In the genomic region with DNA sequence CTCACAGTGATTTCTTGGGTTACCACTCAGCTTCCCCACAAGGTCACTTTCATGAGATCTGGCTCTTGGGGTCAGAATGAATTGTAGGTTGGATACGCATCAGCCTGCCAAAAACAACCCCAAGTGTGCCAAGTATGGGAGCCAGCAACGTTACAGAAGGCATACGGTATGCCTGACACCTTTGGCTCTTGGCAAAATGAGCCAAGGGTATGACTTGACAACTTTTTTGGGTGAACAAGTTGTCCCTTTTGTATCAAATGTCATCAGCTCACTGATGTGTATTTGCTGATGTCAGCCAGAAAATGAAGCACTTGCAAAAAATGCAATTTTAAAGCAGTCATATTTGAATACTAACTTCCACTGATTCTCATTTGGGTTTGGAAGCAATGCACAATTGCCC, we compare ENCODE assay signal across 26 cellular contexts.
DNase-seq lines count a peak whose midpoint lies in the region; ATAC-seq and TF ChIP-seq lines count a peak whose summit lies in the region.
"Had no signal": no experiment of that assay in that cellular context is flagged by ENCODE, and none has a peak within 500 bp of the region (broad histone marks: within the 10 kb centered on the region; RNA-seq: fewer than 3 reads in every experiment).

No MANE protein-coding gene starts in this region.

- no peak overlapping the region for H3K9ac ChIP-seq in stomach smooth muscle (ENCODE audit: low read length in 2 of 2)

- TF ChIP-seq CTCF in heart left ventricle (IDR thresholded peaks at IDR 0.05), result no peak

- H3K4me3 ChIP-seq in MG63 (no peak overlapping the region), heart left ventricle (no peak overlapping the region), stomach smooth muscle (ENCODE audit: low read length in 2 of 2) (peak overlapping the region in 1 of 2 donors; percentile 15)
- H3K4me3 ChIP-seq: HAP-1, lung, psoas muscle, skin epidermis had no signal

- H3K4me1 ChIP-seq in heart left ventricle (peaks cover 0 to 28% (median 4%) of the 10 kb centered on the region in 12 donors), stomach smooth muscle (ENCODE audit: control insufficient read depth, insufficient read depth, low read length) (peaks cover 26% of the 10 kb centered on the region)
- H3K4me1 ChIP-seq: HAP-1, psoas muscle had no signal

- no peaks in the 10 kb centered on the region for H3K27me3 ChIP-seq in MG63
- no peaks in the 10 kb centered on the region for H3K27me3 ChIP-seq in heart left ventricle
- H3K27me3 ChIP-seq in stomach smooth muscle (ENCODE audit: control insufficient read depth in 1 of 2, insufficient read depth in 2 of 2, low read length in 2 of 2), result no peaks in the 10 kb centered on the region

- peak; percentile 72 to 88 (median 81) for ATAC-seq in heart left ventricle
- ATAC-seq in GM21786 (IDR thresholded peaks at IDR 0.05; ENCODE audit: unreplicated experiment), result no peak
- ATAC-seq: activated CD4-positive, CD25-positive, alpha-beta regulatory T cell treated with anti-CD3 and anti-CD28 coated beads, Interleukin-2, amount 50 U/mL, for 24 hours; activated CD8-positive, alpha-beta memory T cell treated with anti-CD3 and anti-CD28 coated beads, Interleukin-2, amount 10 ng/mL, durations not matched to agents 7 days and 5 days; activated T-cell treated with anti-CD3 and anti-CD28 coated beads, Interleukin-2, amount 50 U/mL, for 4 hours; natural killer cell; Panc1; stimulated activated naive CD8-positive, alpha-beta T cell treated with anti-CD3 and anti-CD28 coated beads, Interleukin-15, Interleukin-2, amounts not matched to agents 100 U/mL and 50 U/mL, for 24 hours had no signal

- intact Hi-C loops in heart left ventricle (cut with DNase I), result loop anchor here in 3 of 10 donors (5.0 to 10.0 kb wide), 3 partner anchors 166 to 464 kb away; partner anchors contain the start of gene CACNB2 (in 1 of the 3)

- 7 to 33% (median 21%) methylated on average over 3 of the region's 3 CpGs for WGBS in heart left ventricle, 4 donors

- peak overlapping the region; percentile 11 to 84 (median 70) for H3K27ac ChIP-seq in heart left ventricle
- peak overlapping the region; percentile 41 for H3K27ac ChIP-seq in stomach smooth muscle (ENCODE audit: low read length)
- H3K27ac ChIP-seq: psoas muscle, skin epidermis had no signal

- no peak for TF ChIP-seq POLR2A in heart left ventricle (IDR thresholded peaks at IDR 0.05)

- no peaks in the 10 kb centered on the region for H3K9me3 ChIP-seq in MG63
- H3K9me3 ChIP-seq in heart left ventricle, result no peaks in the 10 kb centered on the region
- no peaks in the 10 kb centered on the region for H3K9me3 ChIP-seq in stomach smooth muscle (ENCODE audit: control insufficient read depth in 2 of 2, low read length in 2 of 2)
- H3K9me3 ChIP-seq: HAP-1, psoas muscle had no signal

- H3K36me3 ChIP-seq in MG63 (no peaks in the 10 kb centered on the region), heart left ventricle (no peaks in the 10 kb centered on the region), stomach smooth muscle (ENCODE audit: control insufficient read depth in 2 of 2, insufficient read depth in 2 of 2, low read length in 2 of 2) (no peaks in the 10 kb centered on the region)
- H3K36me3 ChIP-seq: HAP-1 had no signal

- DNase-seq in MG63 (peak; percentile 40), cerebellar cortex (ENCODE audit: low spot score) (peak; percentile 31), heart left ventricle (peak in 4 of 5 donors; percentile 43 to 69 (median 60)), GF-D8 (lab: John Stamatoyannopoulos, UW) (no peak)
- DNase-seq in activated naive CD4-positive, alpha-beta T cell treated with anti-CD3 and anti-CD28 coated beads, Interleukin-2, amount 50 U/mL, for 16 hours, result no peak
- DNase-seq in stimulated activated CD4-positive, alpha-beta T cell treated with anti-CD3 and anti-CD28 coated beads, Interleukin-15, amount 100 ng/mL, for 24 hours, result no peak
- DNase-seq: activated CD4-positive, alpha-beta T cell treated with anti-CD3 and anti-CD28 coated beads, Interleukin-2, amount 50 U/mL, for 4 hours; activated CD8-positive, alpha-beta memory T cell treated with anti-CD3 and anti-CD28 coated beads, Interleukin-2, amount 10 ng/mL, durations not matched to agents 7 days and 5 days; activated T-cell treated with anti-CD3 and anti-CD28 coated beads, Interleukin-2, amount 50 U/mL, for 4 hours; CD8-positive, alpha-beta memory T cell; Karpas-422; natural killer cell; NCI-H146; NCI-H226; nucleus accumbens; psoas muscle; SHP77 treated with DMSO at 0.1 percent for 48 hours; stimulated activated CD4-positive, alpha-beta T cell treated with anti-CD3 and anti-CD28 coated beads, Interleukin-2, amount 100 ng/mL, for 24 hours; stimulated activated naive CD8-positive, alpha-beta T cell treated with anti-CD3 and anti-CD28 coated beads, Interleukin-15, Interleukin-2, amounts not matched to agents 100 U/mL and 50 U/mL, for 24 hours had no signal

Comparison
In these comparisons a context has a peak if more than half of its experiments do, and no peak if none do; other contexts are left out.
1. DNase-seq: peak in MG63 (single experiment), cerebellar cortex (single experiment) and heart left ventricle (4 of 5); none in activated naive CD4-positive, alpha-beta T cell treated with anti-CD3 and anti-CD28 coated beads, Interleukin-2, amount 50 U/mL, for 16 hours (single experiment), stimulated activated CD4-positive, alpha-beta T cell treated with anti-CD3 and anti-CD28 coated beads, Interleukin-15, amount 100 ng/mL, for 24 hours (single experiment) and GF-D8 (single experiment).